In the genomic region with DNA sequence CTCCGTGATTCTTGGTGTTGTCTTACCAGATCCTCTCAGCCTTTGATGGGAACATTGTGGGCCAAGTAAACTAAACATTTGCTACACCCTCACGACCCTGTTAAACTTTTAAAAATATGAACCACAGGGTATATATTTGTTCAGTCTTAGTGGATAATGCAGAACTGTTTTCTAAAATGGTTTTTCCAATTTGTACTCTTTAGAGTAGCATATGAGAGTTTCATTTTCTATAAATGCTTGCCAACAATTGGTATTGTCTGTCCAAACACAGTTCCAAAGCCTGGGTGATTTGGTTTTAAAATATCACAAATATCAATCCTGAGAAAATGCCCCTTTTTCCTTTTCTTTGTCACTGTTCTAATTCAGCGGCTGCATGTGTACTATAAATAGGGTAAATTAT, we compare ENCODE assay signal across 2 cellular contexts.
TF ChIP-seq lines count a peak whose summit lies in the region.

No MANE protein-coding gene starts in this region.

TF ChIP-seq in SK-N-SH, 30 proteins besides CTCF, POLR2A, EP300 and RAD21 (continued from another document):
- TF ChIP-seq CHD2 (IDR thresholded peaks at IDR 0.05; ENCODE audit: low read length, partially characterized antibody) (no peak), MXI1 (IDR thresholded peaks at IDR 0.05; ENCODE audit: low read depth, low read length) (no peak), TAF1 (IDR thresholded peaks at IDR 0.05; ENCODE audit: borderline replicate concordance, low read depth, low read length) (no peak), NFIC (IDR thresholded peaks at IDR 0.05; ENCODE audit: borderline replicate concordance) (no peak), SMC3 (IDR thresholded peaks at IDR 0.05; ENCODE audit: low read depth, low read length) (no peak), EZH2phosphoT487 (IDR thresholded peaks at IDR 0.05; ENCODE audit: borderline replicate concordance, low read depth) (no peak), TCF12 (IDR thresholded peaks at IDR 0.05) (no peak), FOSL2 (IDR thresholded peaks at IDR 0.05; ENCODE audit: borderline replicate concordance, low read depth) (no peak), ELF1 (IDR thresholded peaks at IDR 0.05) (no peak), GABPA (IDR thresholded peaks at IDR 0.05; ENCODE audit: low read depth) (no peak), TEAD4 (IDR thresholded peaks at IDR 0.05; ENCODE audit: borderline replicate concordance, insufficient read depth) (no peak)
- TF ChIP-seq, protein P1, sequence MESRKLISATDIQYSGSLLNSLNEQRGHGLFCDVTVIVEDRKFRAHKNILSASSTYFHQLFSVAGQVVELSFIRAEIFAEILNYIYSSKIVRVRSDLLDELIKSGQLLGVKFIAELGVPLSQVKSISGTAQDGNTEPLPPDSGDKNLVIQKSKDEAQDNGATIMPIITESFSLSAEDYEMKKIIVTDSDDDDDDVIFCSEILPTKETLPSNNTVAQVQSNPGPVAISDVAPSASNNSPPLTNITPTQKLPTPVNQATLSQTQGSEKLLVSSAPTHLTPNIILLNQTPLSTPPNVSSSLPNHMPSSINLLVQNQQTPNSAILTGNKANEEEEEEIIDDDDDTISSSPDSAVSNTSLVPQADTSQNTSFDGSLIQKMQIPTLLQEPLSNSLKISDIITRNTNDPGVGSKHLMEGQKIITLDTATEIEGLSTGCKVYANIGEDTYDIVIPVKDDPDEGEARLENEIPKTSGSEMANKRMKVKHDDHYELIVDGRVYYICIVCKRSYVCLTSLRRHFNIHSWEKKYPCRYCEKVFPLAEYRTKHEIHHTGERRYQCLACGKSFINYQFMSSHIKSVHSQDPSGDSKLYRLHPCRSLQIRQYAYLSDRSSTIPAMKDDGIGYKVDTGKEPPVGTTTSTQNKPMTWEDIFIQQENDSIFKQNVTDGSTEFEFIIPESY (IDR thresholded peaks at IDR 0.05; ENCODE audit: borderline replicate concordance, low read depth): no peak
- TF ChIP-seq, protein P2, sequence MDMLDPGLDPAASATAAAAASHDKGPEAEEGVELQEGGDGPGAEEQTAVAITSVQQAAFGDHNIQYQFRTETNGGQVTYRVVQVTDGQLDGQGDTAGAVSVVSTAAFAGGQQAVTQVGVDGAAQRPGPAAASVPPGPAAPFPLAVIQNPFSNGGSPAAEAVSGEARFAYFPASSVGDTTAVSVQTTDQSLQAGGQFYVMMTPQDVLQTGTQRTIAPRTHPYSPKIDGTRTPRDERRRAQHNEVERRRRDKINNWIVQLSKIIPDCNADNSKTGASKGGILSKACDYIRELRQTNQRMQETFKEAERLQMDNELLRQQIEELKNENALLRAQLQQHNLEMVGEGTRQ (IDR thresholded peaks at IDR 0.05; ENCODE audit: borderline replicate concordance, low read depth, low read length): no peak
TF ChIP-seq in SK-N-SH: peak in this region for 0.

TF ChIP-seq in SK-N-SH treated with all-trans-retinoic acid at 6 μM for 48 hours, 23 proteins besides CTCF, POLR2A, EP300 and RAD21 (continued from another document):
- TF ChIP-seq ISL1 (CRISPR knock-in tag; IDR thresholded peaks at IDR 0.05): no peak
- TF ChIP-seq, protein P3, sequence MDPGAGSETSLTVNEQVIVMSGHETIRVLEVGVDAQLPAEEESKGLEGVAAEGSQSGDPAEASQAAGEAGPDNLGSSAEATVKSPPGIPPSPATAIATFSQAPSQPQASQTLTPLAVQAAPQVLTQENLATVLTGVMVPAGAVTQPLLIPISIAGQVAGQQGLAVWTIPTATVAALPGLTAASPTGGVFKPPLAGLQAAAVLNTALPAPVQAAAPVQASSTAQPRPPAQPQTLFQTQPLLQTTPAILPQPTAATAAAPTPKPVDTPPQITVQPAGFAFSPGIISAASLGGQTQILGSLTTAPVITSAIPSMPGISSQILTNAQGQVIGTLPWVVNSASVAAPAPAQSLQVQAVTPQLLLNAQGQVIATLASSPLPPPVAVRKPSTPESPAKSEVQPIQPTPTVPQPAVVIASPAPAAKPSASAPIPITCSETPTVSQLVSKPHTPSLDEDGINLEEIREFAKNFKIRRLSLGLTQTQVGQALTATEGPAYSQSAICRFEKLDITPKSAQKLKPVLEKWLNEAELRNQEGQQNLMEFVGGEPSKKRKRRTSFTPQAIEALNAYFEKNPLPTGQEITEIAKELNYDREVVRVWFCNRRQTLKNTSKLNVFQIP (CRISPR knock-in tag; IDR thresholded peaks at IDR 0.05; ENCODE audit: borderline replicate concordance, low read depth): no peak
- TF ChIP-seq, protein P4, sequence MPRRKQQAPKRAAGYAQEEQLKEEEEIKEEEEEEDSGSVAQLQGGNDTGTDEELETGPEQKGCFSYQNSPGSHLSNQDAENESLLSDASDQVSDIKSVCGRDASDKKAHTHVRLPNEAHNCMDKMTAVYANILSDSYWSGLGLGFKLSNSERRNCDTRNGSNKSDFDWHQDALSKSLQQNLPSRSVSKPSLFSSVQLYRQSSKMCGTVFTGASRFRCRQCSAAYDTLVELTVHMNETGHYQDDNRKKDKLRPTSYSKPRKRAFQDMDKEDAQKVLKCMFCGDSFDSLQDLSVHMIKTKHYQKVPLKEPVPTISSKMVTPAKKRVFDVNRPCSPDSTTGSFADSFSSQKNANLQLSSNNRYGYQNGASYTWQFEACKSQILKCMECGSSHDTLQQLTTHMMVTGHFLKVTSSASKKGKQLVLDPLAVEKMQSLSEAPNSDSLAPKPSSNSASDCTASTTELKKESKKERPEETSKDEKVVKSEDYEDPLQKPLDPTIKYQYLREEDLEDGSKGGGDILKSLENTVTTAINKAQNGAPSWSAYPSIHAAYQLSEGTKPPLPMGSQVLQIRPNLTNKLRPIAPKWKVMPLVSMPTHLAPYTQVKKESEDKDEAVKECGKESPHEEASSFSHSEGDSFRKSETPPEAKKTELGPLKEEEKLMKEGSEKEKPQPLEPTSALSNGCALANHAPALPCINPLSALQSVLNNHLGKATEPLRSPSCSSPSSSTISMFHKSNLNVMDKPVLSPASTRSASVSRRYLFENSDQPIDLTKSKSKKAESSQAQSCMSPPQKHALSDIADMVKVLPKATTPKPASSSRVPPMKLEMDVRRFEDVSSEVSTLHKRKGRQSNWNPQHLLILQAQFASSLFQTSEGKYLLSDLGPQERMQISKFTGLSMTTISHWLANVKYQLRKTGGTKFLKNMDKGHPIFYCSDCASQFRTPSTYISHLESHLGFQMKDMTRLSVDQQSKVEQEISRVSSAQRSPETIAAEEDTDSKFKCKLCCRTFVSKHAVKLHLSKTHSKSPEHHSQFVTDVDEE (CRISPR knock-in tag; IDR thresholded peaks at IDR 0.05): no peak
- TF ChIP-seq, protein P5, sequence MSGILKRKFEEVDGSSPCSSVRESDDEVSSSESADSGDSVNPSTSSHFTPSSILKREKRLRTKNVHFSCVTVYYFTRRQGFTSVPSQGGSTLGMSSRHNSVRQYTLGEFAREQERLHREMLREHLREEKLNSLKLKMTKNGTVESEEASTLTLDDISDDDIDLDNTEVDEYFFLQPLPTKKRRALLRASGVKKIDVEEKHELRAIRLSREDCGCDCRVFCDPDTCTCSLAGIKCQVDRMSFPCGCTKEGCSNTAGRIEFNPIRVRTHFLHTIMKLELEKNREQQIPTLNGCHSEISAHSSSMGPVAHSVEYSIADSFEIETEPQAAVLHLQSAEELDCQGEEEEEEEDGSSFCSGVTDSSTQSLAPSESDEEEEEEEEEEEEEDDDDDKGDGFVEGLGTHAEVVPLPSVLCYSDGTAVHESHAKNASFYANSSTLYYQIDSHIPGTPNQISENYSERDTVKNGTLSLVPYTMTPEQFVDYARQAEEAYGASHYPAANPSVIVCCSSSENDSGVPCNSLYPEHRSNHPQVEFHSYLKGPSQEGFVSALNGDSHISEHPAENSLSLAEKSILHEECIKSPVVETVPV (CRISPR knock-in tag; IDR thresholded peaks at IDR 0.05): no peak
- TF ChIP-seq TOX (CRISPR knock-in tag; IDR thresholded peaks at IDR 0.05; ENCODE audit: borderline replicate concordance): no peak
- TF ChIP-seq ZFP30 (CRISPR knock-in tag; IDR thresholded peaks at IDR 0.05): no peak
- TF ChIP-seq ZNF70 (CRISPR knock-in tag; IDR thresholded peaks at IDR 0.05): no peak
- no peak for TF ChIP-seq CSDC2 (CRISPR knock-in tag; IDR thresholded peaks at IDR 0.05)
- TF ChIP-seq, protein P6, sequence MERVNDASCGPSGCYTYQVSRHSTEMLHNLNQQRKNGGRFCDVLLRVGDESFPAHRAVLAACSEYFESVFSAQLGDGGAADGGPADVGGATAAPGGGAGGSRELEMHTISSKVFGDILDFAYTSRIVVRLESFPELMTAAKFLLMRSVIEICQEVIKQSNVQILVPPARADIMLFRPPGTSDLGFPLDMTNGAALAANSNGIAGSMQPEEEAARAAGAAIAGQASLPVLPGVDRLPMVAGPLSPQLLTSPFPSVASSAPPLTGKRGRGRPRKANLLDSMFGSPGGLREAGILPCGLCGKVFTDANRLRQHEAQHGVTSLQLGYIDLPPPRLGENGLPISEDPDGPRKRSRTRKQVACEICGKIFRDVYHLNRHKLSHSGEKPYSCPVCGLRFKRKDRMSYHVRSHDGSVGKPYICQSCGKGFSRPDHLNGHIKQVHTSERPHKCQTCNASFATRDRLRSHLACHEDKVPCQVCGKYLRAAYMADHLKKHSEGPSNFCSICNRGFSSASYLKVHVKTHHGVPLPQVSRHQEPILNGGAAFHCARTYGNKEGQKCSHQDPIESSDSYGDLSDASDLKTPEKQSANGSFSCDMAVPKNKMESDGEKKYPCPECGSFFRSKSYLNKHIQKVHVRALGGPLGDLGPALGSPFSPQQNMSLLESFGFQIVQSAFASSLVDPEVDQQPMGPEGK (CRISPR knock-in tag; IDR thresholded peaks at IDR 0.05; ENCODE audit: borderline replicate concordance): no peak
- TF ChIP-seq RARB (CRISPR knock-in tag; IDR thresholded peaks at IDR 0.05): no peak
- no peak for TF ChIP-seq ZNF8 (CRISPR knock-in tag; IDR thresholded peaks at IDR 0.05)
- TF ChIP-seq SNAI2 (CRISPR knock-in tag; IDR thresholded peaks at IDR 0.05): no peak
- no peak for TF ChIP-seq TCF4 (CRISPR knock-in tag; IDR thresholded peaks at IDR 0.05; ENCODE audit: borderline replicate concordance)
- no peak for TF ChIP-seq BACH2 (CRISPR knock-in tag; IDR thresholded peaks at IDR 0.05; ENCODE audit: borderline replicate concordance)
- TF ChIP-seq ZFP3 (CRISPR knock-in tag; IDR thresholded peaks at IDR 0.05): no peak
